Comparison of ENCODE assay signal across 8 cellular contexts in genomic region chr10:78406648-78407008, GRCh38.
DNase-seq lines count a peak whose midpoint lies in the region; ATAC-seq and TF ChIP-seq lines count a peak whose summit lies in the region.

No MANE protein-coding gene starts in this region.

- no peak overlapping the region for H3K4ac ChIP-seq in mesenchymal stem cell (ENCODE audit: low read depth in 1 of 2, low read length in 2 of 2)

- H3K18ac ChIP-seq in mesenchymal stem cell (ENCODE audit: low read depth in 1 of 2, low read length in 2 of 2): peak overlapping the region in 1 of 2 experiments; percentile 23

- no peaks in the 10 kb centered on the region for H3K36me3 Mint-ChIP-seq in activated naive CD4-positive, alpha-beta T cell treated with anti-CD3 and anti-CD28 coated beads, Interleukin-2, amount 10 ng/mL, durations not matched to agents 7 days and 5 days

- H3K9ac ChIP-seq in mesenchymal stem cell (ENCODE audit: low read length): no peak overlapping the region

- no peak for TF ChIP-seq POLR2A in breast epithelium (IDR thresholded peaks at IDR 0.05)

- peaks cover 34% of the 10 kb centered on the region for H3K27me3 Mint-ChIP-seq in activated naive CD4-positive, alpha-beta T cell treated with anti-CD3 and anti-CD28 coated beads, Interleukin-2, amount 10 ng/mL, durations not matched to agents 7 days and 5 days

- WGBS in mesenchymal stem cell: 34% methylated on average over 10 of the region's 10 CpGs
- 15% methylated on average over 10 of the region's 10 CpGs for WGBS in urinary bladder

- H3K23ac ChIP-seq in mesenchymal stem cell (ENCODE audit: low read length in 2 of 2): no peak overlapping the region

- no peak for DNase-seq in activated naive CD4-positive, alpha-beta T cell treated with anti-CD3 and anti-CD28 coated beads, Interleukin-2, amount 10 ng/mL, durations not matched to agents 7 days and 5 days
- no peak for DNase-seq in activated naive CD4-positive, alpha-beta T cell treated with Interleukin-2 at 50 U/mL for 16 hours
- no peak for DNase-seq in breast epithelium (ENCODE audit: low spot score in 2 of 2)
- no peak for DNase-seq in mesenchymal stem cell

- peaks cover 2% of the 10 kb centered on the region for H3K4me1 Mint-ChIP-seq in activated naive CD4-positive, alpha-beta T cell treated with anti-CD3 and anti-CD28 coated beads, Interleukin-2, amount 10 ng/mL, durations not matched to agents 7 days and 5 days

- no peak for TF ChIP-seq CTCF in breast epithelium (IDR thresholded peaks at IDR 0.05)

- H3K4me2 ChIP-seq in mesenchymal stem cell (ENCODE audit: low read length, poor library complexity, severe bottlenecking): peak overlapping the region; percentile 28

- H2AFZ ChIP-seq in mesenchymal stem cell (ENCODE audit: low read depth, low read length): peak overlapping the region; percentile 15

- H3K4me1 ChIP-seq in breast epithelium: no peaks in the 10 kb centered on the region
- H3K4me1 ChIP-seq in mesenchymal stem cell (ENCODE audit: control insufficient read depth, insufficient read depth, low read depth, low read length): peaks cover 13% of the 10 kb centered on the region
- no peaks in the 10 kb centered on the region for H3K4me1 ChIP-seq in urinary bladder (ENCODE audit: insufficient read depth)

- no peak overlapping the region for H3K27ac Mint-ChIP-seq in activated naive CD4-positive, alpha-beta T cell treated with anti-CD3 and anti-CD28 coated beads, Interleukin-2, amount 10 ng/mL, durations not matched to agents 7 days and 5 days

- H3K9me3 ChIP-seq in breast epithelium: no peaks in the 10 kb centered on the region
- H3K9me3 ChIP-seq in mesenchymal stem cell (ENCODE audit: control insufficient read depth, low read length): no peaks in the 10 kb centered on the region

- no peak overlapping the region for H2AK5ac ChIP-seq in mesenchymal stem cell (ENCODE audit: low read length, severe bottlenecking)

- intact Hi-C loops in breast epithelium (cut with DNase I; ENCODE audit: low total_unique reads): no loop called here

- no peaks in the 10 kb centered on the region for H3K36me3 ChIP-seq in breast epithelium
- H3K36me3 ChIP-seq in mesenchymal stem cell (ENCODE audit: control insufficient read depth in 1 of 2, insufficient read depth in 2 of 2, low read depth in 1 of 2, low read length in 2 of 2): no peaks in the 10 kb centered on the region
- H3K36me3 ChIP-seq in urinary bladder (ENCODE audit: insufficient read depth): no peaks in the 10 kb centered on the region

- peak overlapping the region; percentile 4 for H4K8ac ChIP-seq in mesenchymal stem cell (ENCODE audit: low read length)

- H3K27me3 ChIP-seq in breast epithelium (no peaks in the 10 kb centered on the region), mesenchymal stem cell (ENCODE audit: control insufficient read depth in 1 of 2, insufficient read depth in 1 of 2, low read length in 2 of 2) (peaks cover 0 to 5% of the 10 kb centered on the region in 2 experiments)

- no peaks in the 10 kb centered on the region for H3K9me3 Mint-ChIP-seq in activated naive CD4-positive, alpha-beta T cell treated with anti-CD3 and anti-CD28 coated beads, Interleukin-2, amount 10 ng/mL, durations not matched to agents 7 days and 5 days

- peak overlapping the region in 1 of 2 experiments; percentile 55 for H2BK12ac ChIP-seq in mesenchymal stem cell (ENCODE audit: low read length in 2 of 2)

- H3K14ac ChIP-seq in mesenchymal stem cell (ENCODE audit: low read length in 2 of 2): no peak overlapping the region

- no peak overlapping the region for H2BK120ac ChIP-seq in mesenchymal stem cell (ENCODE audit: low read depth, low read length)

- ATAC-seq in HG02870 (IDR thresholded peaks at IDR 0.05; ENCODE audit: unreplicated experiment) (no peak), GM21576 (IDR thresholded peaks at IDR 0.05; ENCODE audit: unreplicated experiment) (no peak), HG03442 (IDR thresholded peaks at IDR 0.05; ENCODE audit: unreplicated experiment) (no peak)

- H2BK15ac ChIP-seq in mesenchymal stem cell (ENCODE audit: low read depth, poor library complexity, severe bottlenecking): no peak overlapping the region

- H4K91ac ChIP-seq in mesenchymal stem cell (ENCODE audit: low read length): no peak overlapping the region

- H3K4me3 Mint-ChIP-seq in activated naive CD4-positive, alpha-beta T cell treated with anti-CD3 and anti-CD28 coated beads, Interleukin-2, amount 10 ng/mL, durations not matched to agents 7 days and 5 days: peak overlapping the region; percentile 35

- peak overlapping the region in 2 of 3 donors; percentile 47 to 62 for H3K4me3 ChIP-seq in breast epithelium
- peak overlapping the region; percentile 21 to 26 for H3K4me3 ChIP-seq in mesenchymal stem cell (ENCODE audit: insufficient read depth in 1 of 2, low read depth in 1 of 2, low read length in 2 of 2)
- H3K4me3 ChIP-seq in urinary bladder (ENCODE audit: low read depth, low read length): peak overlapping the region; percentile 18

- H3K79me1 ChIP-seq in mesenchymal stem cell (replicated peaks; ENCODE audit: low read length, poor library complexity, severe bottlenecking): no peaks in the 10 kb centered on the region

- CTCF ChIA-PET in activated naive CD4-positive, alpha-beta T cell treated with anti-CD3 and anti-CD28 coated beads, Interleukin-2, amount 10 ng/mL, durations not matched to agents 7 days and 5 days (lab: Charles Lee): no interaction called here

- H2BK5ac ChIP-seq in mesenchymal stem cell (ENCODE audit: low read depth, low read length, poor library complexity, severe bottlenecking): no peak overlapping the region

- H3K27ac ChIP-seq in breast epithelium (peak overlapping the region; percentile 79 to 91), mesenchymal stem cell (ENCODE audit: low read length, poor library complexity, severe bottlenecking) (no peak overlapping the region), urinary bladder (ENCODE audit: low read depth) (no peak overlapping the region)

Comparison
In these comparisons a context has a peak if more than half of its experiments do, and no peak if none do; other contexts are left out.
1. H3K27ac ChIP-seq: peak in breast epithelium (2 of 2); none in mesenchymal stem cell (single experiment) and urinary bladder (single experiment).
2. Peak in every context shown above with its lines, with median percentiles within 50 percentile points of each other: H3K4me3 ChIP-seq.